In genomic region chr11:74255741-74256369, GRCh38 we compare ENCODE assay signal across 7 cellular contexts.
DNase-seq lines count a peak whose midpoint lies in the region; ATAC-seq and TF ChIP-seq lines count a peak whose summit lies in the region.

No MANE protein-coding gene starts in this region.

- in situ Hi-C loops in astrocyte of the spinal cord (cut with HindIII; ENCODE audit: low sequenced_read_pairs), result no loop called here

- TF ChIP-seq CTCF in GM12864 (IDR thresholded peaks at IDR 0.05; ENCODE audit: low read depth, low read length, missing control alignments), result peak; percentile 90
- TF ChIP-seq CTCF in astrocyte of the spinal cord (IDR thresholded peaks at IDR 0.05; ENCODE audit: low read depth, low read length), result peak; percentile 89

- ATAC-seq in GM18861 (IDR thresholded peaks at IDR 0.05; ENCODE audit: unreplicated experiment), result no peak

- peak; percentile 7 for DNase-seq in GM12864 (ENCODE audit: low read depth)
- DNase-seq in NAMALWA (ENCODE audit: low spot score), result peak; percentile 83
- peak in 4 of 5 donors; percentile 9 to 67 (median 39) for DNase-seq in T-helper 1 cell
- peak; percentile 74 for DNase-seq in astrocyte of the spinal cord (ENCODE audit: low read depth, low spot score)
- peak; percentile 11 for DNase-seq in iPS DF 4.7 (ENCODE audit: extremely low read depth, low spot score)
- DNase-seq in stimulated activated CD4-positive, alpha-beta T cell treated with anti-CD3 and anti-CD28 coated beads, Interleukin-12 subunit alpha, Interleukin-12 subunit beta, amount 100 ng/mL, for 4 hours, result peak; percentile 30

- H3K4me3 ChIP-seq in GM12864 (ENCODE audit: low read depth, low read length) (no peak overlapping the region), astrocyte of the spinal cord (ENCODE audit: low read depth, low read length) (no peak overlapping the region)

Comparison
In these comparisons a context has a peak if more than half of its experiments do, and no peak if none do; other contexts are left out.
1. DNase-seq: peak in every context shown above with its lines; median percentile 83 in NAMALWA; 74 in astrocyte of the spinal cord; 39 in T-helper 1 cell; 30 in stimulated activated CD4-positive, alpha-beta T cell treated with anti-CD3 and anti-CD28 coated beads, Interleukin-12 subunit alpha, Interleukin-12 subunit beta, amount 100 ng/mL, for 4 hours; 11 in iPS DF 4.7; 7 in GM12864.